In genomic region chr7:65558584-65558983, GRCh38 we compare ENCODE assay signal across 8 cellular contexts.
DNase-seq lines count a peak whose midpoint lies in the region; ATAC-seq, FAIRE-seq and TF ChIP-seq lines count a peak whose summit lies in the region.
"Not testable (repeated sequence)": the region's sequence is repeated elsewhere in the genome, so short reads cannot be mapped to it uniquely, and the experiment has no call there.

No MANE protein-coding gene starts in this region.

- H3K27me3 Mint-ChIP-seq in activated CD8-positive, alpha-beta memory T cell treated with anti-CD3 and anti-CD28 coated beads, Interleukin-2, amount 10 ng/mL, durations not matched to agents 7 days and 5 days: not testable (repeated sequence)

- not testable (repeated sequence) for H2AFZ ChIP-seq in PC-3 (ENCODE audit: low read length); mammary epithelial cell (ENCODE audit: low read depth, low read length)

- not testable (repeated sequence) for H3F3A ChIP-seq in PC-3 (ENCODE audit: low read length, unreplicated experiment)

- not testable (repeated sequence) for H3K36me3 ChIP-seq in PC-3 (ENCODE audit: low read depth, low read length); mammary epithelial cell (ENCODE audit: insufficient read depth, low read length); kidney (ENCODE audit: control insufficient read depth in 1 of 2, insufficient read depth in 2 of 2, low read length in 2 of 2); ovary; suprapubic skin

- not testable (repeated sequence) for H3K27ac ChIP-seq in PC-3 (ENCODE audit: low read length); mammary epithelial cell (ENCODE audit: insufficient read depth, low read depth, low read length); kidney (ENCODE audit: low read depth in 2 of 2, low read length in 2 of 2); ovary; suprapubic skin

- not testable (repeated sequence) for TF ChIP-seq CTCF in PC-3 (conservative IDR thresholded peaks at IDR 0.05; ENCODE audit: low read depth, low read length); mammary epithelial cell (conservative IDR thresholded peaks at IDR 0.05 in 1 of 2, IDR thresholded peaks at IDR 0.05 in 1 of 2; ENCODE audit: extremely low read depth in 1 of 2, insufficient read depth in 1 of 2, low read depth in 1 of 2, low read length in 2 of 2); fibroblast of mammary gland (conservative IDR thresholded peaks at IDR 0.05; ENCODE audit: control insufficient read depth, insufficient read depth, low read depth, low read length); kidney (IDR thresholded peaks at IDR 0.05; ENCODE audit: borderline replicate concordance, extremely low read depth, insufficient read depth); ovary (IDR thresholded peaks at IDR 0.05); suprapubic skin (IDR thresholded peaks at IDR 0.05)

- FAIRE-seq in kidney (lab: Jason Lieb, UNC): not testable (repeated sequence)

- not testable (repeated sequence) for H3K9ac ChIP-seq in PC-3 (ENCODE audit: low read length); mammary epithelial cell (ENCODE audit: insufficient read depth, low read length); kidney (ENCODE audit: low read length in 2 of 2)

- DNase-seq in H4 (ENCODE audit: low spot score): peak; percentile 23
- peak; percentile 1 for DNase-seq in PC-3
- DNase-seq in activated CD8-positive, alpha-beta memory T cell treated with anti-CD3 and anti-CD28 coated beads, Interleukin-2, amount 10 ng/mL, durations not matched to agents 7 days and 5 days: peak; percentile 40
- peak; percentile 0 for DNase-seq in mammary epithelial cell
- DNase-seq in fibroblast of mammary gland (ENCODE audit: low read depth): peak; percentile 8
- DNase-seq in kidney: peak; percentile 18
- DNase-seq in ovary: peak in 3 of 5 donors; percentile 5 to 21 (median 11)
- peak; percentile 55 to 77 for DNase-seq in suprapubic skin (ENCODE audit: low spot score in 2 of 2)

- BruUV-seq in PC-3 (replicated peaks; lab: Mats Ljungman, UMichigan); mammary epithelial cell (replicated peaks; lab: Mats Ljungman, UMichigan): not testable (repeated sequence)

- not testable (repeated sequence) for H3K27ac Mint-ChIP-seq in activated CD8-positive, alpha-beta memory T cell treated with anti-CD3 and anti-CD28 coated beads, Interleukin-2, amount 10 ng/mL, durations not matched to agents 7 days and 5 days

- H3K79me2 ChIP-seq in PC-3 (ENCODE audit: low read length); mammary epithelial cell (ENCODE audit: insufficient read depth, low read length): not testable (repeated sequence)

- CTCF ChIA-PET in PC-3 (lab: Charles Lee); activated CD8-positive, alpha-beta memory T cell treated with anti-CD3 and anti-CD28 coated beads, Interleukin-2, amount 10 ng/mL, durations not matched to agents 7 days and 5 days (lab: Charles Lee); mammary epithelial cell (lab: Charles Lee; ENCODE audit: low non-redundant PET): not testable (repeated sequence)

- H3K27me3 ChIP-seq in PC-3 (ENCODE audit: low read length); mammary epithelial cell (ENCODE audit: insufficient read depth, low read length); ovary; suprapubic skin: not testable (repeated sequence)

- not testable (repeated sequence) for H3K4me3 ChIP-seq in PC-3 (ENCODE audit: low read length); mammary epithelial cell (replicated peaks in 1 of 3; ENCODE audit: insufficient read depth in 1 of 3, low read depth in 2 of 3, low read length in 3 of 3); fibroblast of mammary gland (ENCODE audit: control insufficient read depth, low read depth, low read length); kidney (ENCODE audit: low read length in 2 of 2); ovary; suprapubic skin

- H3K36me3 Mint-ChIP-seq in activated CD8-positive, alpha-beta memory T cell treated with anti-CD3 and anti-CD28 coated beads, Interleukin-2, amount 10 ng/mL, durations not matched to agents 7 days and 5 days: not testable (repeated sequence)

- not testable (repeated sequence) for ATAC-seq in PC-3; activated CD8-positive, alpha-beta memory T cell treated with anti-CD3 and anti-CD28 coated beads, Interleukin-2, amount 10 ng/mL, durations not matched to agents 7 days and 5 days

- not testable (repeated sequence) for H3K4me2 ChIP-seq in PC-3 (ENCODE audit: low read length); mammary epithelial cell (ENCODE audit: insufficient read depth, low read depth, low read length)

- intact Hi-C loops in PC-3 (cut with micrococcal nuclease); mammary epithelial cell (cut with micrococcal nuclease); kidney (cut with DNase I); ovary (cut with DNase I): not testable (repeated sequence)

- H3K4me1 ChIP-seq in PC-3 (ENCODE audit: insufficient read depth, low read length); mammary epithelial cell (ENCODE audit: insufficient read depth, low read length); kidney (ENCODE audit: control insufficient read depth in 1 of 2, insufficient read depth in 1 of 2, low read depth in 1 of 2, low read length in 2 of 2); ovary (ENCODE audit: insufficient read depth); suprapubic skin: not testable (repeated sequence)

- not testable (repeated sequence) for H4K20me1 ChIP-seq in PC-3 (ENCODE audit: low read length); mammary epithelial cell (ENCODE audit: insufficient read depth, low read length)

- in situ Hi-C loops in mammary epithelial cell (cut with MboI; ENCODE audit: low sequenced_read_pairs in 2 of 2): not testable (repeated sequence)

- POLR2A ChIA-PET in PC-3 (lab: Charles Lee; ENCODE audit: unreplicated experiment): not testable (repeated sequence)

- dilution Hi-C loops in mammary epithelial cell (cut with HindIII; ENCODE audit: low sequenced_read_pairs): not testable (repeated sequence)

- not testable (repeated sequence) for TF ChIP-seq EP300 in ovary (IDR thresholded peaks at IDR 0.05); suprapubic skin (IDR thresholded peaks at IDR 0.05)

- H3K4me3 Mint-ChIP-seq in activated CD8-positive, alpha-beta memory T cell treated with anti-CD3 and anti-CD28 coated beads, Interleukin-2, amount 10 ng/mL, durations not matched to agents 7 days and 5 days: not testable (repeated sequence)

- TF ChIP-seq POLR2A in ovary (IDR thresholded peaks at IDR 0.05); suprapubic skin (IDR thresholded peaks at IDR 0.05): not testable (repeated sequence)

- not testable (repeated sequence) for H3K9me3 ChIP-seq in PC-3 (ENCODE audit: low read length); mammary epithelial cell (replicated peaks; ENCODE audit: insufficient read depth, low read length); kidney (ENCODE audit: control insufficient read depth in 1 of 2, low read length in 2 of 2); ovary; suprapubic skin

- 73% methylated on average over 2 of the region's 4 CpGs for WGBS in mammary epithelial cell (ENCODE audit: low coverage, missing lambda C conversion rate)
- WGBS in ovary, 3 donors: 63 to 82% (median 66%) methylated on average over 3 to 4 of the region's 4 CpGs
- 56% methylated on average over 3 of the region's 4 CpGs for WGBS in suprapubic skin

- H3K9me3 Mint-ChIP-seq in activated CD8-positive, alpha-beta memory T cell treated with anti-CD3 and anti-CD28 coated beads, Interleukin-2, amount 10 ng/mL, durations not matched to agents 7 days and 5 days (ENCODE audit: low read depth): not testable (repeated sequence)

- not testable (repeated sequence) for H3K9me2 ChIP-seq in PC-3 (replicated peaks; ENCODE audit: low read length)

- not testable (repeated sequence) for H3K4me1 Mint-ChIP-seq in activated CD8-positive, alpha-beta memory T cell treated with anti-CD3 and anti-CD28 coated beads, Interleukin-2, amount 10 ng/mL, durations not matched to agents 7 days and 5 days

Comparison
In these comparisons a context has a peak if more than half of its experiments do, and no peak if none do; other contexts are left out.
1. DNase-seq: peak in every context shown above with its lines; median percentile 66 in suprapubic skin; 40 in activated CD8-positive, alpha-beta memory T cell treated with anti-CD3 and anti-CD28 coated beads, Interleukin-2, amount 10 ng/mL, durations not matched to agents 7 days and 5 days; 23 in H4; 18 in kidney; 11 in ovary; 8 in fibroblast of mammary gland; 1 in PC-3; 0 in mammary epithelial cell.